1 cellular context compared by ENCODE assay signal in genomic region chr7:1694551-1694950, GRCh38.
TF ChIP-seq lines count a peak whose summit lies in the region.

No MANE protein-coding gene starts in this region.

TF ChIP-seq in GM23338, 12 proteins besides CTCF, POLR2A, EP300 and RAD21 (continued from another document):
- TF ChIP-seq ZNF462 (CRISPR knock-in tag; IDR thresholded peaks at IDR 0.05), result no peak
- TF ChIP-seq NANOG (IDR thresholded peaks at IDR 0.05; ENCODE audit: borderline replicate concordance), result no peak
